Comparison of ENCODE assay signal across 8 cellular contexts in the genomic region with DNA sequence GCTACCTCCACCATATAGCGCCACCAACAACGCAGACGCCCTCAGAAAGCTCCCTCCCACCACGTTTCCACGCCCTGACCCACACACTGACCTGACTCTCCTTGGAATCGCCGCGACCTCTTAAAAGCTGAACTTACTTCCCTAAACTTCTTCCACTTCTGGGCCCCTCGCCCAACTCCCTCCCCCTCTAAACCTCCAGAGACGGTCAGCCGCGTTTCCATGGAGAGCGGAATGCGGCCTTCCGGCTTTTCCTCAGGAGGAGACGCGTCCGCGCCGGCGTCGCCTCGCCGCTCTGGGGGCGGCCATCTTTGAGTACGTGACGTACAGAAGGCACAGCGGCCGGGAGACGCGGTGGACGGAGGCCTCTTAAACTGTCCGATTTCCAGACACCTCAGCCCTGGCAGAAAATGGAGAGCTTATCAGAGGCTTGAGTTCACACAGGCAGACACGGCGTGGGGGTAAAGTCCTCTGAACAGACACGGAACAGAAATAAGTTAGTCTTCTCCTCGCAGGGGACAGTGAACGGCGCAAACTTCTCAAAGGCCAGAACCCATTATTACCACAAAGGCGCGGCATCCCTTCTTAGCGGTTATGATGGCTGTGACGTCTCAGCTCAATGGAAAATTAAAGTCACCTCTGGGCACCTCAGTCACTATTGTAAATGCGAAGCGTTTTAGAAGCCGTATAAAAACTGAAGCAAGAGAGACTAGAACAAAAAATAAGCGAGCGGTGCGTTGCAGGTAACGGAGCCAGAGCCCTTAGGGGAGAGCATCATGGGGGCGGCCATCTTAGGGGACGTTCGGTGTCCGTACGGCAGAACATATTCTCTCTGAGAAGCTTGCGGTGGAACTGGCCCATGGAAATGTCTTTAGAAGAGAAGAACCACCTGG. TPM values are rescaled to one million over a fixed set of nuclear protein-coding genes. Genes with fewer than 3 reads are reported as not detected.
DNase-seq lines count a peak whose midpoint lies in the region; ATAC-seq and TF ChIP-seq lines count a peak whose summit lies in the region.

A gene (minus strand): TSS at position 235 of the 890 bp plus-strand sequence. CDS start 1,970 bp downstream, outside the sequence.

- DNase-seq in BJ (ENCODE audit: low read depth), result peak; percentile 52
- DNase-seq in NCI-H748 treated with DMSO at 0.1 percent for 48 hours (lab: John Stamatoyannopoulos, UW), result peak; percentile 83
- peak; percentile 66 to 76 for DNase-seq in activated CD8-positive, alpha-beta memory T cell treated with anti-CD3 and anti-CD28 coated beads for 1 hour (ENCODE audit: extremely low read depth in 1 of 2, low read depth in 1 of 2)
- peak; percentile 96 for DNase-seq in lower lobe of right lung
- peak; percentile 51 to 69 (median 66) for DNase-seq in stimulated activated CD4-positive, alpha-beta T cell treated with anti-CD3 and anti-CD28 coated beads, TNF-alpha, amount 100 ng/mL, for 1 hour (ENCODE audit: low read depth in 3 of 3, low spot score in 1 of 3)

- TF ChIP-seq CTCF in BJ (IDR thresholded peaks at IDR 0.05; ENCODE audit: insufficient read depth, low read depth, low read length) (0 out of 2 replicates have a peak, but pooled peaks have one; percentile 2), lower lobe of right lung (IDR thresholded peaks at IDR 0.05) (no peak)

- CTCF ChIA-PET in BJ (lab: Yijun Ruan, JAX), result no interaction called here

- WGBS in ectodermal cell, 2 experiments, result 0 to 1% methylated on average over 56 of the region's 56 CpGs

- H3K36me3 ChIP-seq in BJ (ENCODE audit: control insufficient read depth, insufficient read depth, low read length) (no peaks in the 10 kb centered on the region; the same call in none of the 2 replicates), ectodermal cell (ENCODE audit: control insufficient read depth, insufficient read depth, low read length) (peaks cover 27% of the 10 kb centered on the region), lower lobe of right lung (peaks cover 12% of the 10 kb centered on the region)

- POLR2A ChIA-PET in BJ (lab: Charles Lee), result interaction anchor here (0.6 kb wide), 1 partner anchor 41 kb away, joined by 3 read pairs; no protein-coding TSS in a partner anchor

- H3K27me3 ChIP-seq in BJ (ENCODE audit: control insufficient read depth, insufficient read depth, low read length), result no peaks in the 10 kb centered on the region
- no peaks in the 10 kb centered on the region for H3K27me3 ChIP-seq in ectodermal cell (ENCODE audit: control insufficient read depth, insufficient read depth, low read length, poor library complexity, severe bottlenecking)
- H3K27me3 ChIP-seq in lower lobe of right lung (ENCODE audit: low read depth), result no peaks in the 10 kb centered on the region

- ATAC-seq in GM19324 (IDR thresholded peaks at IDR 0.05; ENCODE audit: low FRiP score, unreplicated experiment) (peak; percentile 92), HG03460 (IDR thresholded peaks at IDR 0.05; ENCODE audit: unreplicated experiment) (peak; percentile 82), lower lobe of right lung (peak; percentile 98 to 99)

- H3K27ac ChIP-seq in ectodermal cell (ENCODE audit: insufficient read depth, low read depth, low read length, poor library complexity, severe bottlenecking) (peak within 1 kb of the TSS; percentile 99), lower lobe of right lung (peak within 1 kb of the TSS; percentile 92)

- H3K4me1 ChIP-seq in ectodermal cell (ENCODE audit: control insufficient read depth, insufficient read depth, low read length) (no peaks in the 10 kb centered on the region), lower lobe of right lung (peaks cover 13% of the 10 kb centered on the region)

- H3K4me3 ChIP-seq in BJ (ENCODE audit: low read depth, low read length), result peak within 1 kb of the TSS; percentile 55
- H3K4me3 ChIP-seq in ectodermal cell (ENCODE audit: insufficient read depth, low read depth, low read length), result peak within 1 kb of the TSS; percentile 83
- H3K4me3 ChIP-seq in lower lobe of right lung, result peak within 1 kb of the TSS; percentile 57

- H3K9me3 ChIP-seq in ectodermal cell (ENCODE audit: control insufficient read depth, low read length) (peaks cover 4% of the 10 kb centered on the region), lower lobe of right lung (peaks cover 33% of the 10 kb centered on the region)

- intact Hi-C loops in lower lobe of right lung (cut with DNase I), result no loop called here

RNA-seq across cellular contexts. Expression of the gene that starts here (rescaled TPM):
- 1.9 and 4.4 TPM in 2 replicates for polyA plus RNA-seq in BJ (2011; rRNA removed)
- polyA minus RNA-seq in BJ (2011; rRNA and poly(A)+ RNA removed), result 2.9 and 3.7 TPM in 2 replicates
- 22.8 TPM for polyA plus RNA-seq in ectodermal cell (2013, experiment 1 of 4)
- 20.9 TPM for polyA plus RNA-seq in ectodermal cell (2013, experiment 2 of 4)
- polyA plus RNA-seq in ectodermal cell (2013, experiment 3 of 4), result 17.7 TPM
- polyA plus RNA-seq in ectodermal cell (2013, experiment 4 of 4), result 18.4 TPM
- 11.3 TPM for total RNA-seq in lower lobe of right lung

Comparison
In these comparisons a context has a peak if more than half of its experiments do, and no peak if none do; other contexts are left out.
1. Peak in every context shown above with its lines: DNase-seq, ATAC-seq, H3K4me3 ChIP-seq and H3K27ac ChIP-seq.